Comparison of ENCODE assay signal across 9 cellular contexts in the genomic region with DNA sequence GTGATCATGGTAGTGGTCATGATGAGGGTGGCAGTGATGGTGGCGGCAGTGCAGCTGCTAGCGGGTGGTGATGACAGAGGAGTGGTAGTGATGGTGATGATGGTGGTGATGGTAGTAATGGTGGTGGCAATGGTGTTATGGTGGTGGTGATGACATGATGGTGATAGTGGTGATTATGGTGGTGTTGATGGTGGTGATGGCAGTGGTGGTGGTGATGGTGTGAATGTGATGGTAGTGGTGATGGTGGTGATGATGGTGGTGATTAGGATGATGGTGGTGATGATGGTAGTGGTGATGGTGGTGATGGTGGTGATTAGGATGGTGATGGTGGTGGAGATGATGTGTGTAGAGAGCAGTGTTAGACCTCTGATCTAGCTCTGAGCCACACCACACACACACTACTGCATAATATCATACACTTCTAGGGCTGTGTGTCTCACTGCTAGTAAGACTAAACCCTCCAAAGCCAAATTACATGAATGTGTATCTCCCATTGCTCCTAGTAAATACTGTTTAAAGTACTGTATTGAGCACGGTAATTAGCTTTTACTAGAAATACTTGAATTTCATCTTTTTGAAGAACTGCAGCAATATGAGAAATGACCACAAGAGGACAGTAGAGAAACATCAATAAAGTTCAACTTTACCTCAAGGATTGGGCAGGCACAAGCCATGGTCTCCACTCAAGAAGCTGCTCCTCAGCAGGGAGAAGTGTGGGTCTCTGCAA. TPM values are rescaled to one million over a fixed set of nuclear protein-coding genes. Genes with fewer than 3 reads are reported as not detected.
DNase-seq lines count a peak whose midpoint lies in the region; ATAC-seq and TF ChIP-seq lines count a peak whose summit lies in the region.
"Had no signal": no experiment of that assay in that cellular context is flagged by ENCODE, and none has a peak within 500 bp of the region (broad histone marks: within the 10 kb centered on the region; RNA-seq: fewer than 3 reads in every experiment).

No MANE protein-coding gene starts in this region.

- H3K9me3 ChIP-seq in upper lobe of left lung: no peaks in the 10 kb centered on the region
- H3K9me3 ChIP-seq: BLaER1 treated with 17β-estradiol and CSF1 and Interleukin-3, amounts not matched to agents 10 nM and 100 nM had no signal

- DNase-seq in NCI-H1436 (lab: John Stamatoyannopoulos, UW): peak; percentile 1
- no peak for DNase-seq in NCI-H1436 treated with DMSO at 0.1 percent for 48 hours (lab: John Stamatoyannopoulos, UW)
- DNase-seq in M059J (ENCODE audit: low read depth): peak; percentile 42
- DNase-seq in WTC11 (ENCODE audit: low spot score): no peak
- DNase-seq in iris pigment epithelial cell (ENCODE audit: low read depth): peak; percentile 55
- no peak for DNase-seq in upper lobe of left lung
- DNase-seq in activated effector memory CD4-positive, alpha-beta T cell treated with anti-CD3 and anti-CD28 coated beads, Interleukin-2, amount 50 U/mL, for 16 hours: no peak

- H3K27me3 Mint-ChIP-seq in WTC11 (ENCODE audit: low read depth): no peaks in the 10 kb centered on the region

- no peak overlapping the region for H3K27ac ChIP-seq in upper lobe of left lung
- H3K27ac ChIP-seq: BLaER1 treated with 17β-estradiol and CSF1 and Interleukin-3, amounts not matched to agents 10 nM and 100 nM had no signal

- H3K36me3 Mint-ChIP-seq in WTC11: peaks cover 13% of the 10 kb centered on the region; the same call in 1 of the 2 replicates

- ATAC-seq in WTC11 (peak; percentile 53; the same call in 1 of the 2 replicates), upper lobe of left lung (ENCODE audit: low FRiP score in 2 of 2) (peak; percentile 42 to 56), GM18870 (IDR thresholded peaks at IDR 0.05; ENCODE audit: unreplicated experiment) (no peak)

- TF ChIP-seq POLR2A in upper lobe of left lung (IDR thresholded peaks at IDR 0.05): no peak

- CTCF ChIA-PET in WTC11 (lab: Charles Lee): interaction anchor here (0.5 to 3.3 kb wide), 48 partner anchors 13 to 1180 kb away, joined by 3 to 61 read pairs (median 4); a partner anchor contains a TSS

- no peaks in the 10 kb centered on the region for H3K27me3 ChIP-seq in upper lobe of left lung
- H3K27me3 ChIP-seq: BLaER1 treated with 17β-estradiol and CSF1 and Interleukin-3, amounts not matched to agents 10 nM and 100 nM had no signal

- no peak overlapping the region for H3K27ac Mint-ChIP-seq in WTC11

- peaks cover 13% of the 10 kb centered on the region for H3K9me3 Mint-ChIP-seq in WTC11

- no peak overlapping the region for H3K4me3 Mint-ChIP-seq in WTC11

- 75 to 83% methylated on average over 3 of the region's 3 CpGs for WGBS in upper lobe of left lung, 2 donors

- no peaks in the 10 kb centered on the region for H3K36me3 ChIP-seq in upper lobe of left lung

- H3K4me3 ChIP-seq in upper lobe of left lung: no peak overlapping the region
- H3K4me3 ChIP-seq: BLaER1 treated with 17β-estradiol and CSF1 and Interleukin-3, amounts not matched to agents 10 nM and 100 nM had no signal

- H3K4me1 ChIP-seq in upper lobe of left lung: no peaks in the 10 kb centered on the region
- H3K4me1 ChIP-seq: BLaER1 treated with 17β-estradiol and CSF1 and Interleukin-3, amounts not matched to agents 10 nM and 100 nM had no signal

- no peak for TF ChIP-seq EP300 in upper lobe of left lung (IDR thresholded peaks at IDR 0.05)

- POLR2A ChIA-PET in WTC11 (lab: Charles Lee): interaction anchor here (0.8 to 1.0 kb wide), 2 partner anchors 252 to 256 kb away, joined by 3 read pairs; no protein-coding TSS in a partner anchor

- H3K4me1 Mint-ChIP-seq in WTC11: 0 out of 2 replicates have a peak, but pooled peaks cover 3% of the 10 kb centered on the region

- peak; percentile 68 for TF ChIP-seq CTCF in WTC11 (IDR thresholded peaks at IDR 0.05)
- TF ChIP-seq CTCF in upper lobe of left lung (IDR thresholded peaks at IDR 0.05): peak in 5 of 6 experiments; percentile 34 to 71 (median 62)

TF ChIP-seq in WTC11, 78 proteins besides CTCF, POLR2A, EP300 and RAD21:
- TF ChIP-seq ELF4 (CRISPR knock-in tag; IDR thresholded peaks at IDR 0.05; ENCODE audit: low read depth) (no peak), ZNF671 (CRISPR knock-in tag; IDR thresholded peaks at IDR 0.05) (no peak), IRF2 (CRISPR knock-in tag; IDR thresholded peaks at IDR 0.05; ENCODE audit: borderline replicate concordance, low read depth) (no peak), NFE2L1 (CRISPR knock-in tag; IDR thresholded peaks at IDR 0.05) (no peak), ESRRA (CRISPR knock-in tag; IDR thresholded peaks at IDR 0.05; ENCODE audit: borderline replicate concordance) (no peak), ZBTB21 (CRISPR knock-in tag; IDR thresholded peaks at IDR 0.05; ENCODE audit: borderline replicate concordance) (no peak), SOX15 (CRISPR knock-in tag; IDR thresholded peaks at IDR 0.05) (no peak), CREB1 (CRISPR knock-in tag; IDR thresholded peaks at IDR 0.05) (no peak)
- TF ChIP-seq, protein P1, sequence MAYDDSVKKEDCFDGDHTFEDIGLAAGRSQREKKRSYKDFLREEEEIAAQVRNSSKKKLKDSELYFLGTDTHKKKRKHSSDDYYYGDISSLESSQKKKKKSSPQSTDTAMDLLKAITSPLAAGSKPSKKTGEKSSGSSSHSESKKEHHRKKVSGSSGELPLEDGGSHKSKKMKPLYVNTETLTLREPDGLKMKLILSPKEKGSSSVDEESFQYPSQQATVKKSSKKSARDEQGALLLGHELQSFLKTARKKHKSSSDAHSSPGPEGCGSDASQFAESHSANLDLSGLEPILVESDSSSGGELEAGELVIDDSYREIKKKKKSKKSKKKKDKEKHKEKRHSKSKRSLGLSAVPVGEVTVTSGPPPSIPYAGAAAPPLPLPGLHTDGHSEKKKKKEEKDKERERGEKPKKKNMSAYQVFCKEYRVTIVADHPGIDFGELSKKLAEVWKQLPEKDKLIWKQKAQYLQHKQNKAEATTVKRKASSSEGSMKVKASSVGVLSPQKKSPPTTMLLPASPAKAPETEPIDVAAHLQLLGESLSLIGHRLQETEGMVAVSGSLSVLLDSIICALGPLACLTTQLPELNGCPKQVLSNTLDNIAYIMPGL (CRISPR knock-in tag; IDR thresholded peaks at IDR 0.05): no peak
- TF ChIP-seq, protein P2, sequence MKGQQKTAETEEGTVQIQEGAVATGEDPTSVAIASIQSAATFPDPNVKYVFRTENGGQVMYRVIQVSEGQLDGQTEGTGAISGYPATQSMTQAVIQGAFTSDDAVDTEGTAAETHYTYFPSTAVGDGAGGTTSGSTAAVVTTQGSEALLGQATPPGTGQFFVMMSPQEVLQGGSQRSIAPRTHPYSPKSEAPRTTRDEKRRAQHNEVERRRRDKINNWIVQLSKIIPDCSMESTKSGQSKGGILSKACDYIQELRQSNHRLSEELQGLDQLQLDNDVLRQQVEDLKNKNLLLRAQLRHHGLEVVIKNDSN (CRISPR knock-in tag; IDR thresholded peaks at IDR 0.05): no peak
- TF ChIP-seq, protein P3, sequence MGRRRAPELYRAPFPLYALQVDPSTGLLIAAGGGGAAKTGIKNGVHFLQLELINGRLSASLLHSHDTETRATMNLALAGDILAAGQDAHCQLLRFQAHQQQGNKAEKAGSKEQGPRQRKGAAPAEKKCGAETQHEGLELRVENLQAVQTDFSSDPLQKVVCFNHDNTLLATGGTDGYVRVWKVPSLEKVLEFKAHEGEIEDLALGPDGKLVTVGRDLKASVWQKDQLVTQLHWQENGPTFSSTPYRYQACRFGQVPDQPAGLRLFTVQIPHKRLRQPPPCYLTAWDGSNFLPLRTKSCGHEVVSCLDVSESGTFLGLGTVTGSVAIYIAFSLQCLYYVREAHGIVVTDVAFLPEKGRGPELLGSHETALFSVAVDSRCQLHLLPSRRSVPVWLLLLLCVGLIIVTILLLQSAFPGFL (CRISPR knock-in tag; IDR thresholded peaks at IDR 0.05; ENCODE audit: borderline replicate concordance): no peak
- TF ChIP-seq, protein P4, sequence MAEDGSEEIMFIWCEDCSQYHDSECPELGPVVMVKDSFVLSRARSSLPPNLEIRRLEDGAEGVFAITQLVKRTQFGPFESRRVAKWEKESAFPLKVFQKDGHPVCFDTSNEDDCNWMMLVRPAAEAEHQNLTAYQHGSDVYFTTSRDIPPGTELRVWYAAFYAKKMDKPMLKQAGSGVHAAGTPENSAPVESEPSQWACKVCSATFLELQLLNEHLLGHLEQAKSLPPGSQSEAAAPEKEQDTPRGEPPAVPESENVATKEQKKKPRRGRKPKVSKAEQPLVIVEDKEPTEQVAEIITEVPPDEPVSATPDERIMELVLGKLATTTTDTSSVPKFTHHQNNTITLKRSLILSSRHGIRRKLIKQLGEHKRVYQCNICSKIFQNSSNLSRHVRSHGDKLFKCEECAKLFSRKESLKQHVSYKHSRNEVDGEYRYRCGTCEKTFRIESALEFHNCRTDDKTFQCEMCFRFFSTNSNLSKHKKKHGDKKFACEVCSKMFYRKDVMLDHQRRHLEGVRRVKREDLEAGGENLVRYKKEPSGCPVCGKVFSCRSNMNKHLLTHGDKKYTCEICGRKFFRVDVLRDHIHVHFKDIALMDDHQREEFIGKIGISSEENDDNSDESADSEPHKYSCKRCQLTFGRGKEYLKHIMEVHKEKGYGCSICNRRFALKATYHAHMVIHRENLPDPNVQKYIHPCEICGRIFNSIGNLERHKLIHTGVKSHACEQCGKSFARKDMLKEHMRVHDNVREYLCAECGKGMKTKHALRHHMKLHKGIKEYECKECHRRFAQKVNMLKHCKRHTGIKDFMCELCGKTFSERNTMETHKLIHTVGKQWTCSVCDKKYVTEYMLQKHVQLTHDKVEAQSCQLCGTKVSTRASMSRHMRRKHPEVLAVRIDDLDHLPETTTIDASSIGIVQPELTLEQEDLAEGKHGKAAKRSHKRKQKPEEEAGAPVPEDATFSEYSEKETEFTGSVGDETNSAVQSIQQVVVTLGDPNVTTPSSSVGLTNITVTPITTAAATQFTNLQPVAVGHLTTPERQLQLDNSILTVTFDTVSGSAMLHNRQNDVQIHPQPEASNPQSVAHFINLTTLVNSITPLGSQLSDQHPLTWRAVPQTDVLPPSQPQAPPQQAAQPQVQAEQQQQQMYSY (CRISPR knock-in tag; IDR thresholded peaks at IDR 0.05): no peak

RNA-seq across cellular contexts. Expression of a gene that starts 28.8 kb away (rescaled TPM):
- 184 and 192 TPM in 2 replicates for total RNA-seq in M059J (2014; rRNA removed; shearing (Covaris generic))
- 50.9 to 53.5 TPM (median 51.2 TPM) in 3 replicates for total RNA-seq in WTC11 (2021)
- 10 to 100 TPM; 28.3 to 57.5 (median 49.9) TPM for total RNA-seq in upper lobe of left lung

RNA-seq across cellular contexts. Expression of a gene that starts 57.2 kb away (rescaled TPM):
- not detected in 2 replicates for total RNA-seq in M059J (2014; rRNA removed; shearing (Covaris generic))
- total RNA-seq in WTC11 (2021): not detected in 3 replicates
- not detected for total RNA-seq in upper lobe of left lung

Comparison
In these comparisons a context has a peak if more than half of its experiments do, and no peak if none do; other contexts are left out.
1. DNase-seq: peak in NCI-H1436 (single experiment), M059J (single experiment) and iris pigment epithelial cell (single experiment); none in NCI-H1436 treated with DMSO at 0.1 percent for 48 hours (single experiment), WTC11 (single experiment), upper lobe of left lung (0 of 2) and activated effector memory CD4-positive, alpha-beta T cell treated with anti-CD3 and anti-CD28 coated beads, Interleukin-2, amount 50 U/mL, for 16 hours (single experiment).